Comparison of ENCODE assay signal across 28 cellular contexts in the genomic region with DNA sequence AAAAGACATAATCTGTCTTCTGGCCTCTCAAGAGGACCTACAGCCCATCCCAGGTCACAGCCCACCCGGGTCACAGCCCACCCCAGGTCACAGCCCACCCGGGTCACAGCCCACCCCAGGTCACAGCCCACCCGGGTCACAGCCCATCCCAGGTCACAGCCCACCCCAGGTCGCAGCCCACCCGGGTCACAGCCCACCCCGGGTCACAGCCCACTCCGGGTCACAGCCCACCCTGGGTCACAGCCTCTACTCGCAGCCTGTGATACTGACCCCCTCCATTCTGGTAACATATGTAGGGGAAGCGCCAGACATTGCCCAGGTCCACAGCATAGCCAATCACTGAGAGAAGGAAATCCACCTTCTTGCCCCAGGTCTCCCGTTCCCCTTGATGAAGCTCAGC. TPM values are rescaled to one million over a fixed set of nuclear protein-coding genes. Genes with fewer than 3 reads are reported as not detected.
DNase-seq lines count a peak whose midpoint lies in the region; ATAC-seq, FAIRE-seq and TF ChIP-seq lines count a peak whose summit lies in the region.
"Had no signal": no experiment of that assay in that cellular context is flagged by ENCODE, and none has a peak within 500 bp of the region (broad histone marks: within the 10 kb centered on the region; RNA-seq: fewer than 3 reads in every experiment).

No MANE protein-coding gene starts in this region.

- no peak overlapping the region for H3K27ac ChIP-seq in HepG2 (ENCODE audit: extremely low read length, insufficient read depth, low read length)
- no peak overlapping the region for H3K27ac ChIP-seq in right lobe of liver
- no peak overlapping the region for H3K27ac ChIP-seq in H1 (ENCODE audit: low read depth, low read length)
- H3K27ac ChIP-seq: BLaER1 had no signal

- H3K79me1 ChIP-seq in H1 (ENCODE audit: low read depth, low read length), result no peaks in the 10 kb centered on the region; the same call in 1 of the 2 replicates

- no peak for TF ChIP-seq EP300 in HepG2 (IDR thresholded peaks at IDR 0.05; ENCODE audit: low read depth in 2 of 2, low read length in 2 of 2)
- no peak for TF ChIP-seq EP300 in HepG2 (CRISPR knock-in tag; IDR thresholded peaks at IDR 0.05; ENCODE audit: borderline replicate concordance)
- TF ChIP-seq EP300 in H1 (IDR thresholded peaks at IDR 0.05; ENCODE audit: borderline replicate concordance in 1 of 2, low read depth in 2 of 2, low read length in 2 of 2), result no peak

- H3K4me1 ChIP-seq in HepG2 (ENCODE audit: insufficient read depth, low read length), result peaks cover 74% of the 10 kb centered on the region
- H3K4me1 ChIP-seq in right lobe of liver, result peaks cover 0 to 18% (median 0%) of the 10 kb centered on the region in 4 donors
- peaks cover 63% of the 10 kb centered on the region for H3K4me1 ChIP-seq in Caco-2
- peaks cover 0 to 2% (median 0%) of the 10 kb centered on the region in 4 experiments; a peak in 2 of 7 replicates for H3K4me1 ChIP-seq in H1 (replicated peaks in 1 of 4; ENCODE audit: control insufficient read depth in 3 of 4, insufficient read depth in 4 of 4, low read length in 3 of 4)
- H3K4me1 ChIP-seq: BE2C, BLaER1 had no signal

- in situ Hi-C loops in HepG2 (cut with HindIII; ENCODE audit: extremely low pct_ligation_motif_present, low pct_unique_long_range_greater_than_20kb), result no loop called here

- H2BK5ac ChIP-seq in H1 (ENCODE audit: low read depth, low read length), result no peak overlapping the region

- no peaks in the 10 kb centered on the region for H4K20me1 ChIP-seq in HepG2 (ENCODE audit: insufficient read depth, low read length)
- no peaks in the 10 kb centered on the region for H4K20me1 ChIP-seq in H1 (replicated peaks in 1 of 2; ENCODE audit: control insufficient read depth in 1 of 2, insufficient read depth in 2 of 2, low read length in 2 of 2)
- H4K20me1 ChIP-seq: BLaER1 had no signal

- H3K23ac ChIP-seq in H1 (ENCODE audit: insufficient read length), result no peak overlapping the region

- BruUV-seq in HepG2 (replicated peaks; lab: Mats Ljungman, UMichigan) (no TSS peak), Caco-2 (replicated peaks; lab: Mats Ljungman, UMichigan) (no TSS peak)

- CTCF ChIA-PET in HepG2 (lab: Yijun Ruan, JAX; ENCODE audit: low intra/inter-chr PET ratio, low total read pairs), result no interaction called here
- CTCF ChIA-PET in Caco-2 (lab: Charles Lee), result no interaction called here
- CTCF ChIA-PET in H1 (lab: Charles Lee; ENCODE audit: partially characterized antibody), result interaction anchor here (1.5 to 2.8 kb wide), 3 partner anchors 10 to 23 kb away, joined by 3 to 11 read pairs (median 3); partner anchors contain the start of gene SLC6A4

- TF ChIP-seq CTCF in HepG2 (CRISPR knock-in tag; IDR thresholded peaks at IDR 0.05) (no peak), right lobe of liver (IDR thresholded peaks at IDR 0.05) (no peak), Caco-2 (IDR thresholded peaks at IDR 0.05; ENCODE audit: insufficient read depth in 1 of 2, low read depth in 1 of 2, low read length in 1 of 2, severe bottlenecking in 1 of 2, unreplicated experiment in 1 of 2) (no peak), H1 (IDR thresholded peaks at IDR 0.05; ENCODE audit: control extremely low read depth in 1 of 3, insufficient read depth in 1 of 3, low read depth in 1 of 3, low read length in 3 of 3) (no peak)

- H3K9me3 ChIP-seq in HepG2 (ENCODE audit: low read length) (no peaks in the 10 kb centered on the region), right lobe of liver (no peaks in the 10 kb centered on the region), Caco-2 (no peaks in the 10 kb centered on the region), H1 (ENCODE audit: insufficient read depth in 2 of 2, low read depth in 1 of 2, low read length in 1 of 2) (no peaks in the 10 kb centered on the region)
- H3K9me3 ChIP-seq: BE2C, BLaER1 had no signal

- POLR2A ChIA-PET in HepG2 (lab: Yijun Ruan, JAX), result interaction anchor here (0.8 kb wide), 1 partner anchor 57 kb away, joined by 4 read pairs; no protein-coding TSS in a partner anchor
- POLR2A ChIA-PET in Caco-2 (lab: Charles Lee), result no interaction called here
- POLR2A ChIA-PET in H1 (lab: Charles Lee; ENCODE audit: partially characterized antibody), result interaction anchor here (2.9 kb wide), 1 partner anchor 15 kb away, joined by 8 read pairs; no protein-coding TSS in a partner anchor

- H3K36me3 Mint-ChIP-seq in Caco-2 (ENCODE audit: insufficient read depth, unreplicated experiment), result peaks cover 32% of the 10 kb centered on the region
- H3K36me3 Mint-ChIP-seq: CD14-positive monocyte; CD4-positive, alpha-beta memory T cell; CD4-positive, CD25-positive, alpha-beta regulatory T cell had no signal

- no peaks in the 10 kb centered on the region for H3K23me2 ChIP-seq in H1 (ENCODE audit: low read depth, low read length)

- peaks cover 62% of the 10 kb centered on the region for H3K4me1 Mint-ChIP-seq in Caco-2 (ENCODE audit: low read depth, unreplicated experiment)
- H3K4me1 Mint-ChIP-seq: CD14-positive monocyte; CD4-positive, alpha-beta memory T cell; CD8-positive, alpha-beta memory T cell had no signal

- FAIRE-seq in HepG2 (lab: Jason Lieb, UNC), result no peak
- no peak for FAIRE-seq in H1 (lab: Jason Lieb, UNC)
- FAIRE-seq: A204.1, D721Med, G401.6, GM12891, GM19239 had no signal

- H3K9me3 Mint-ChIP-seq in Caco-2 (ENCODE audit: unreplicated experiment), result no peaks in the 10 kb centered on the region
- H3K9me3 Mint-ChIP-seq: CD4-positive, alpha-beta memory T cell; CD4-positive, CD25-positive, alpha-beta regulatory T cell; CD8-positive, alpha-beta memory T cell had no signal

- WGBS in HepG2 (ENCODE audit: low lambda C conversion rate), result 95% methylated on average over 7 of the region's 10 CpGs
- WGBS in right lobe of liver (ENCODE audit: insufficient coverage, low coverage, low lambda C conversion rate, missing lambda C conversion rate), result 72% methylated on average over 5 of the region's 10 CpGs
- 78% methylated on average over 8 of the region's 10 CpGs; no CpG with 5 or more reads in 1 of the 2 experiments for WGBS in H1 (ENCODE audit: extremely low coverage in 1 of 2, insufficient coverage in 1 of 2, insufficient read length in 1 of 2, insufficient replicate concordance in 2 of 2, low coverage in 1 of 2, low lambda C conversion rate in 2 of 2, missing lambda C conversion rate in 1 of 2), 2 experiments

- H2BK15ac ChIP-seq in H1 (ENCODE audit: low read length), result peak overlapping the region; percentile 23; the same call in 1 of the 2 replicates

- no peak for ATAC-seq in HepG2
- no peak for ATAC-seq in right lobe of liver
- ATAC-seq in HG02973 (IDR thresholded peaks at IDR 0.05; ENCODE audit: unreplicated experiment), result no peak
- ATAC-seq in HG03520 (IDR thresholded peaks at IDR 0.05; ENCODE audit: unreplicated experiment), result no peak

- no peak overlapping the region for H2BK120ac ChIP-seq in H1 (replicated peaks; ENCODE audit: low read depth, low read length)

- TF ChIP-seq POLR2A in HepG2 (IDR thresholded peaks at IDR 0.05; ENCODE audit: insufficient read depth in 1 of 2, low read depth in 2 of 2, low read length in 2 of 2) (no peak), right lobe of liver (IDR thresholded peaks at IDR 0.05) (no peak), H1 (IDR thresholded peaks at IDR 0.05; ENCODE audit: control extremely low read depth in 1 of 2, low read depth in 2 of 2, low read length in 2 of 2) (no peak)

- H3K4ac ChIP-seq in H1 (replicated peaks; ENCODE audit: insufficient read length, low read depth, low read length), result no peak overlapping the region

- H3K14ac ChIP-seq in H1 (ENCODE audit: insufficient read length), result no peak overlapping the region

- H3K36me3 ChIP-seq in HepG2 (replicated peaks in 1 of 2; ENCODE audit: control insufficient read depth in 1 of 2, insufficient read depth in 2 of 2, low read length in 2 of 2), result no peaks in the 10 kb centered on the region
- no peaks in the 10 kb centered on the region for H3K36me3 ChIP-seq in right lobe of liver
- H3K36me3 ChIP-seq in Caco-2 (ENCODE audit: control insufficient read depth, insufficient read depth, low read length), result no peaks in the 10 kb centered on the region; the same call in none of the 2 replicates
- no peaks in the 10 kb centered on the region for H3K36me3 ChIP-seq in H1 (ENCODE audit: control insufficient read depth in 2 of 4, insufficient read depth in 4 of 4, low read length in 3 of 4)
- H3K36me3 ChIP-seq: BE2C, BLaER1 had no signal

- no peak overlapping the region for H3K18ac ChIP-seq in H1 (ENCODE audit: extremely low read depth, low read length)

- H2AK5ac ChIP-seq in H1 (ENCODE audit: low read depth, low read length), result no peak overlapping the region

- H2AFZ ChIP-seq in HepG2 (ENCODE audit: low read length) (no peak overlapping the region), H1 (ENCODE audit: low read length) (no peak overlapping the region)

- H3K4me2 ChIP-seq in HepG2 (ENCODE audit: low read depth, low read length) (peak overlapping the region; percentile 95), H1 (ENCODE audit: insufficient read depth in 1 of 2, low read depth in 2 of 2, low read length in 2 of 2) (no peak overlapping the region)
- H3K4me2 ChIP-seq: BLaER1 had no signal

- H4K8ac ChIP-seq in H1 (ENCODE audit: extremely low read depth, insufficient read depth, low read length), result no peak overlapping the region

- H3K4me3 Mint-ChIP-seq in Caco-2 (ENCODE audit: unreplicated experiment), result no peak overlapping the region
- H3K4me3 Mint-ChIP-seq: CD14-positive monocyte; CD4-positive, alpha-beta memory T cell; CD4-positive, CD25-positive, alpha-beta regulatory T cell; CD8-positive, alpha-beta memory T cell had no signal

- H3K56ac ChIP-seq in H1 (replicated peaks; ENCODE audit: insufficient read length, low read depth, low read length), result no peak overlapping the region

- no peaks in the 10 kb centered on the region for H3K79me2 ChIP-seq in HepG2 (ENCODE audit: insufficient read depth, low read length)
- H3K79me2 ChIP-seq in H1 (ENCODE audit: control insufficient read depth in 1 of 2, insufficient read depth in 2 of 2, low read length in 2 of 2), result no peaks in the 10 kb centered on the region

- no peak overlapping the region for H2BK12ac ChIP-seq in H1 (ENCODE audit: low read depth, low read length)

- TF ChIP-seq RAD21 in HepG2 (CRISPR knock-in tag; IDR thresholded peaks at IDR 0.05), result no peak
- TF ChIP-seq RAD21 in H1 (IDR thresholded peaks at IDR 0.05 in 1 of 2, conservative IDR thresholded peaks at IDR 0.05 in 1 of 2; ENCODE audit: low read depth in 2 of 2, low read length in 2 of 2), result no peak

- no peaks in the 10 kb centered on the region for H3K27me3 ChIP-seq in HepG2 (ENCODE audit: control insufficient read depth in 1 of 2, insufficient read depth in 2 of 2, low read length in 2 of 2)
- no peaks in the 10 kb centered on the region for H3K27me3 ChIP-seq in right lobe of liver
- H3K27me3 ChIP-seq in Caco-2 (replicated peaks; ENCODE audit: control insufficient read depth, insufficient read depth, low read length), result no peaks in the 10 kb centered on the region
- H3K27me3 ChIP-seq in H1 (replicated peaks in 1 of 4; ENCODE audit: control insufficient read depth in 3 of 4, extremely low read depth in 1 of 4, insufficient read depth in 3 of 4, low read length in 3 of 4), result no peaks in the 10 kb centered on the region
- H3K27me3 ChIP-seq: BE2C, BLaER1 had no signal

- H3K4me3 ChIP-seq in HepG2 (replicated peaks in 1 of 3; ENCODE audit: insufficient read depth in 1 of 3, low read depth in 2 of 3, low read length in 3 of 3), result peak overlapping the region in 1 of 3 experiments; percentile 8; a peak in 1 of 6 replicates
- H3K4me3 ChIP-seq in right lobe of liver, result no peak overlapping the region
- H3K4me3 ChIP-seq in Caco-2 (ENCODE audit: low read depth, low read length), result no peak overlapping the region
- H3K4me3 ChIP-seq in H1 (ENCODE audit: extremely low read depth in 1 of 4, insufficient read depth in 2 of 4, low read depth in 3 of 4, low read length in 4 of 4), result no peak overlapping the region
- H3K4me3 ChIP-seq: BLaER1 had no signal

- H2BK20ac ChIP-seq in H1 (ENCODE audit: low read length), result no peak overlapping the region

- DNase-seq in HepG2 (ENCODE audit: low spot score) (no peak), right lobe of liver (no peak), Caco-2 (no peak), H1 (ENCODE audit: low read depth in 1 of 2, low spot score in 2 of 2) (no peak), posterior vena cava (ENCODE audit: low spot score) (peak; percentile 55), NCI-H226 (no peak)
- DNase-seq: 8988T; ACHN; BE2C; C1 segment of cervical spinal cord; Calu3; CD4-positive, alpha-beta memory T cell; CD4-positive, CD25-positive, alpha-beta regulatory T cell; CD8-positive, alpha-beta memory T cell; COR-L47; DMS79 treated with DMSO at 0.1 percent for 48 hours; GF-D8 had no signal

- peak overlapping the region; percentile 93 for H3K27ac Mint-ChIP-seq in Caco-2 (ENCODE audit: unreplicated experiment)
- H3K27ac Mint-ChIP-seq: CD14-positive monocyte; CD4-positive, alpha-beta memory T cell; CD4-positive, CD25-positive, alpha-beta regulatory T cell; CD8-positive, alpha-beta memory T cell had no signal

- H3K27me3 Mint-ChIP-seq in Caco-2 (ENCODE audit: insufficient read depth, unreplicated experiment), result no peaks in the 10 kb centered on the region

- intact Hi-C loops in HepG2 (cut with micrococcal nuclease; ENCODE audit: unreplicated experiment) (loop anchor here (10.0 kb wide), 1 partner anchor 47 kb away; no protein-coding TSS in a partner anchor), right lobe of liver (cut with DNase I) (no loop called here), Caco-2 (cut with micrococcal nuclease; ENCODE audit: unreplicated experiment) (no loop called here), posterior vena cava (cut with DNase I) (no loop called here)

- H4K5ac ChIP-seq in H1 (ENCODE audit: insufficient read length, low read depth, low read length), result no peak overlapping the region

- no peak overlapping the region for H3K9ac ChIP-seq in HepG2 (ENCODE audit: insufficient read depth, low read depth, low read length)
- H3K9ac ChIP-seq in H1 (replicated peaks in 1 of 4; ENCODE audit: extremely low read depth in 1 of 4, low read depth in 3 of 4, low read length in 3 of 4), result no peak overlapping the region
- H3K9ac ChIP-seq: BLaER1 had no signal

- H4K91ac ChIP-seq in H1 (replicated peaks; ENCODE audit: insufficient read length, low read length), result no peak overlapping the region

RNA-seq across cellular contexts. Expression of gene SLC6A4, which starts 14.2 kb away (rescaled TPM):
- total RNA-seq in HepG2 (2016; rRNA removed; fragmentation: Illumina TruSeq; extraction: Trizol) (5.6 and 7.6 TPM in 2 replicates), right lobe of liver (not detected), Caco-2 (2022) (15.0 and 20.6 TPM in 2 replicates), posterior vena cava (under 1 TPM in 1 of 2 donors, not detected in 1; 0.28 TPM)
- total RNA-seq in HepG2 (2016; cell fraction: cytosol; rRNA removed; fragmentation: Illumina TruSeq; extraction: Trizol; ENCODE audit: low read depth), result 1.9 and 2.0 TPM in 2 replicates
- 5.7 and 7.3 TPM in 2 replicates for total RNA-seq in HepG2 (2016; cell fraction: insoluble cytoplasmic fraction; rRNA removed; fragmentation: Illumina TruSeq; extraction: Trizol)
- total RNA-seq in HepG2 (2016; cell fraction: membrane; rRNA removed; fragmentation: Illumina TruSeq; extraction: Trizol), result 4.1 and 5.6 TPM in 2 replicates
- total RNA-seq in HepG2 (2016; cell fraction: nucleus; rRNA removed; fragmentation: Illumina TruSeq; extraction: Trizol), result 6.7 and 7.0 TPM in 2 replicates
- polyA plus RNA-seq in HepG2 (2011; rRNA removed) (20.3 and 21.9 TPM in 2 replicates), H1 (2011; rRNA removed) (0.08 and 0.33 TPM in 2 replicates)
- 15.7 and 20.0 TPM in 2 replicates for polyA plus RNA-seq in HepG2 (2011; cell fraction: cytosol; rRNA removed)
- polyA plus RNA-seq in HepG2 (2011; cell fraction: nucleus; rRNA removed), result 8.1 and 11.6 TPM in 2 replicates
- 15.5 and 28.1 TPM in 2 replicates for polyA plus RNA-seq in HepG2 (2012)
- polyA plus RNA-seq in HepG2 (2016; cell fraction: cytosol; fragmentation: Illumina TruSeq; extraction: Trizol; ENCODE audit: low read depth), result 1.6 and 2.3 TPM in 2 replicates
- 5.2 and 5.3 TPM in 2 replicates for polyA plus RNA-seq in HepG2 (2016; cell fraction: insoluble cytoplasmic fraction; fragmentation: Illumina TruSeq; extraction: Trizol; ENCODE audit: low read depth)
- 3.7 and 4.6 TPM in 2 replicates for polyA plus RNA-seq in HepG2 (2016; cell fraction: membrane; fragmentation: Illumina TruSeq; extraction: Trizol; ENCODE audit: low read depth)
- 9.8 and 10.4 TPM in 2 replicates for polyA plus RNA-seq in HepG2 (2016; cell fraction: nucleus; fragmentation: Illumina TruSeq; extraction: Trizol; ENCODE audit: insufficient read depth, low read depth)
- polyA minus RNA-seq in HepG2 (2011; rRNA and poly(A)+ RNA removed; ENCODE audit: low replicate concordance), result 24.8 TPM in 1 of 2 replicates, not detected in the other
- 7.6 and 9.2 TPM in 2 replicates for polyA minus RNA-seq in HepG2 (2011; cell fraction: cytosol; rRNA and poly(A)+ RNA removed)
- polyA minus RNA-seq in HepG2 (2011; cell fraction: nucleus; rRNA and poly(A)+ RNA removed), result 9.4 and 13.8 TPM in 2 replicates
- 0.09 TPM in 1 of 2 replicates, not detected in the other for total RNA-seq in H1 (2021; fragmentation: NEBNext Ultra II Directional; extraction: Animal tissue kit (Norgen Biotek cat#: 25700))
- 0.05 TPM for polyA plus RNA-seq in H1 (2011; cell fraction: cytosol; rRNA removed)
- 0.20 TPM for polyA plus RNA-seq in H1 (2011; cell fraction: nucleus; rRNA removed)
- 0.09 to 0.40 TPM (median 0.11 TPM) in 4 replicates for polyA plus RNA-seq in H1 (2012, experiment 1 of 2)
- 0.07 TPM for polyA plus RNA-seq in H1 (2012, experiment 2 of 2)
- polyA plus RNA-seq in H1 (2013, experiment 1 of 2), result 0.16 TPM
- polyA plus RNA-seq in H1 (2013, experiment 2 of 2), result 0.06 TPM
- polyA minus RNA-seq in H1 (2011; rRNA and poly(A)+ RNA removed), result 0.12 and 0.35 TPM in 2 replicates
- polyA minus RNA-seq in H1 (2011; cell fraction: cytosol; rRNA and poly(A)+ RNA removed), result 0.37 TPM
- not detected for polyA minus RNA-seq in H1 (2011; cell fraction: nucleus; rRNA and poly(A)+ RNA removed)
- total RNA-seq: A673; Calu3; CD4-positive, alpha-beta memory T cell; CD8-positive, alpha-beta memory T cell had no signal
- polyA plus RNA-seq: AG04450; CD14-positive monocyte; CD4-positive, alpha-beta memory T cell had no signal
